In the genomic region with DNA sequence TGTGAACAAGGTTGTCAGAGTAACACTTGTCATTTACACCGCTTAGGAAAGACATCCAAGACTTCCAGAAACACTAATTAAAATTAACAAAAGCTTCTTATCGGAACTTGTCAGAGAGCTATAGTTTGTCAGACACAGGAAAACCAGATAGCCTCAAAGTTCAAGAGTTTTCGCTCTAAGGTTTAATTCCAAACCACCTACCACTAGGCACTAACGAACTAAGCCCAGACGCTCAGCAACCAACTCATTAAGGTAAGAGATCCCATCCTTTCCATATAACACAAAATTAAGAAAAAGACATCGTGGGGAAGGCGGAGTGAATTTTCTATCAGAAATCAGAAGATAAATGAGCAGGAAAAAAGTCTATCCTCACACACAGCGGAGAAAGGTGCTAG, we compare ENCODE assay signal across 8 cellular contexts. TPM values are rescaled to one million over a fixed set of nuclear protein-coding genes. Genes with fewer than 3 reads are reported as not detected.
DNase-seq lines count a peak whose midpoint lies in the region; FAIRE-seq and TF ChIP-seq lines count a peak whose summit lies in the region.

No MANE protein-coding gene starts in this region.

- H2BK15ac ChIP-seq in H9 (ENCODE audit: low read depth, low read length) (no peak overlapping the region), H1 (ENCODE audit: low read length) (no peak overlapping the region)

- H3K36me3 ChIP-seq in NT2/D1 (ENCODE audit: insufficient read depth, insufficient read length, low read length), result peaks cover 6% of the 10 kb centered on the region
- peaks cover 0 to 4% (median 3%) of the 10 kb centered on the region in 4 experiments; a peak in 3 of 8 replicates for H3K36me3 ChIP-seq in H1 (ENCODE audit: control insufficient read depth in 2 of 4, insufficient read depth in 4 of 4, low read length in 3 of 4)

- H3K27me3 ChIP-seq in H9 (ENCODE audit: insufficient read depth, low read length) (no peaks in the 10 kb centered on the region), NT2/D1 (ENCODE audit: insufficient read depth, insufficient read length) (no peaks in the 10 kb centered on the region), H1 (replicated peaks in 1 of 4; ENCODE audit: control insufficient read depth in 3 of 4, extremely low read depth in 1 of 4, insufficient read depth in 3 of 4, low read length in 3 of 4) (no peaks in the 10 kb centered on the region)

- no peak overlapping the region for H3T11ph ChIP-seq in H9 (ENCODE audit: low read length)

- H3K4ac ChIP-seq in H9 (ENCODE audit: low read depth, low read length), result no peak overlapping the region
- H3K4ac ChIP-seq in H1 (replicated peaks; ENCODE audit: insufficient read length, low read depth, low read length), result no peak overlapping the region

- H2BK120ac ChIP-seq in H9 (ENCODE audit: low read depth, low read length, poor library complexity, severe bottlenecking) (no peak overlapping the region), H1 (replicated peaks; ENCODE audit: low read depth, low read length) (no peak overlapping the region)

- H3K4me1 ChIP-seq in H9 (ENCODE audit: insufficient read depth, low read length) (no peaks in the 10 kb centered on the region; the same call in 1 of the 2 replicates), NT2/D1 (ENCODE audit: insufficient read depth, insufficient read length) (no peaks in the 10 kb centered on the region), H1 (replicated peaks in 1 of 4; ENCODE audit: control insufficient read depth in 3 of 4, insufficient read depth in 4 of 4, low read length in 3 of 4) (no peaks in the 10 kb centered on the region; a peak in 1 of 7 replicates)

- CTCF ChIA-PET in H1 (lab: Charles Lee; ENCODE audit: partially characterized antibody), result interaction anchor here (1.2 kb wide), 1 partner anchor 402 kb away, joined by 3 read pairs; no protein-coding TSS in a partner anchor

- H3K23ac ChIP-seq in H9 (ENCODE audit: insufficient read length, low read depth, low read length), result no peak overlapping the region
- H3K23ac ChIP-seq in H1 (ENCODE audit: insufficient read length), result no peak overlapping the region

- H4K20me1 ChIP-seq in H9 (ENCODE audit: control insufficient read depth, insufficient read depth, insufficient read length) (no peaks in the 10 kb centered on the region), H1 (replicated peaks in 1 of 2; ENCODE audit: control insufficient read depth in 1 of 2, insufficient read depth in 2 of 2, low read length in 2 of 2) (peaks cover 0 to 3% of the 10 kb centered on the region in 2 experiments)

- no peak overlapping the region for H2BK12ac ChIP-seq in H9 (ENCODE audit: insufficient read length, low read depth, low read length)
- no peak overlapping the region for H2BK12ac ChIP-seq in H1 (ENCODE audit: low read depth, low read length)

- no peak overlapping the region for H4K8ac ChIP-seq in H9 (replicated peaks; ENCODE audit: insufficient read length, low read depth, low read length)
- no peak overlapping the region for H4K8ac ChIP-seq in H1 (ENCODE audit: extremely low read depth, insufficient read depth, low read length)

- peak overlapping the region; percentile 67; the same call in 1 of the 2 replicates for H3K14ac ChIP-seq in H9 (ENCODE audit: insufficient read depth, low read length)
- no peak overlapping the region for H3K14ac ChIP-seq in H1 (ENCODE audit: insufficient read length)

- H3K4me2 ChIP-seq in H9 (ENCODE audit: insufficient read depth, insufficient read length, low read length) (peak overlapping the region; percentile 99), H1 (ENCODE audit: insufficient read depth in 1 of 2, low read depth in 2 of 2, low read length in 2 of 2) (peak overlapping the region; percentile 70 to 77)

- H3K27me3 Mint-ChIP-seq in H9 (ENCODE audit: low read depth) (no peaks in the 10 kb centered on the region), nephron (ENCODE audit: low read depth) (no peaks in the 10 kb centered on the region)

- H3K9ac ChIP-seq in H9 (ENCODE audit: extremely low read depth, insufficient read length, low read length) (peak overlapping the region; percentile 98), NT2/D1 (ENCODE audit: insufficient read length, low read depth) (peak overlapping the region; percentile 72), H1 (replicated peaks in 1 of 4; ENCODE audit: extremely low read depth in 1 of 4, low read depth in 3 of 4, low read length in 3 of 4) (peak overlapping the region; percentile 67 to 88 (median 86))

- TF ChIP-seq POLR2A in H1 (IDR thresholded peaks at IDR 0.05; ENCODE audit: control extremely low read depth in 1 of 2, low read depth in 2 of 2, low read length in 2 of 2), result no peak

- H4K5ac ChIP-seq in H9 (ENCODE audit: insufficient read length, low read depth, low read length) (no peak overlapping the region), H1 (ENCODE audit: insufficient read length, low read depth, low read length) (peak overlapping the region; percentile 27)

- H3K27ac Mint-ChIP-seq in H9 (peak overlapping the region; percentile 57 to 98 (median 98); a peak in 6 of 7 replicates), nephron (peak overlapping the region; percentile 95 to 99 (median 99))

- no peaks in the 10 kb centered on the region for H3K79me1 ChIP-seq in H9 (ENCODE audit: insufficient read depth, low read depth, low read length, poor library complexity, severe bottlenecking)
- H3K79me1 ChIP-seq in H1 (ENCODE audit: low read depth, low read length), result no peaks in the 10 kb centered on the region

- H2AFZ ChIP-seq in H9 (ENCODE audit: low read length) (peak overlapping the region; percentile 70), H1 (ENCODE audit: low read length) (peak overlapping the region; percentile 76; the same call in 1 of the 2 replicates)

- H2AK5ac ChIP-seq in H9 (ENCODE audit: insufficient read length, low read length) (no peak overlapping the region), H1 (ENCODE audit: low read depth, low read length) (no peak overlapping the region)

- H3K9me3 Mint-ChIP-seq in H9 (no peaks in the 10 kb centered on the region), nephron (no peaks in the 10 kb centered on the region)

- no peaks in the 10 kb centered on the region for H3K9me3 ChIP-seq in H9 (ENCODE audit: control insufficient read depth, low read depth, low read length)
- H3K9me3 ChIP-seq in NT2/D1 (ENCODE audit: insufficient read depth, low read length), result no peaks in the 10 kb centered on the region
- no peaks in the 10 kb centered on the region for H3K9me3 ChIP-seq in H1 (ENCODE audit: insufficient read depth in 2 of 2, low read depth in 1 of 2, low read length in 1 of 2)

- H3K23me2 ChIP-seq in H9 (ENCODE audit: insufficient read length, low read depth, low read length, poor library complexity, severe bottlenecking), result peaks cover 4% of the 10 kb centered on the region
- H3K23me2 ChIP-seq in H1 (ENCODE audit: low read depth, low read length), result no peaks in the 10 kb centered on the region

- peak; percentile 44 for DNase-seq in NCI-H748 (lab: John Stamatoyannopoulos, UW; ENCODE audit: unreplicated experiment)
- DNase-seq in NCI-H748 treated with DMSO at 0.1 percent for 48 hours (lab: John Stamatoyannopoulos, UW), result no peak
- no peak for DNase-seq in H9
- DNase-seq in NT2/D1 (ENCODE audit: low read depth, low spot score), result no peak
- no peak for DNase-seq in H1 (ENCODE audit: low read depth in 1 of 2, low spot score in 2 of 2)
- no peak for DNase-seq in COLO829 (ENCODE audit: low spot score)
- no peak for DNase-seq in NCI-H226

- POLR2A ChIA-PET in H1 (lab: Charles Lee; ENCODE audit: partially characterized antibody), result interaction anchor here (0.9 kb wide), 1 partner anchor 18 kb away, joined by 5 read pairs; no protein-coding TSS in a partner anchor

- TF ChIP-seq RAD21 in H1 (IDR thresholded peaks at IDR 0.05 in 1 of 2, conservative IDR thresholded peaks at IDR 0.05 in 1 of 2; ENCODE audit: low read depth in 2 of 2, low read length in 2 of 2), result no peak

- H3K18ac ChIP-seq in H9 (ENCODE audit: insufficient read length, low read depth, low read length) (no peak overlapping the region), H1 (ENCODE audit: extremely low read depth, low read length) (no peak overlapping the region)

- no peak overlapping the region for H2BK5ac ChIP-seq in H9 (ENCODE audit: insufficient read length, low read length)
- no peak overlapping the region for H2BK5ac ChIP-seq in H1 (ENCODE audit: low read depth, low read length)

- H3K4me1 Mint-ChIP-seq in H9 (peaks cover 24 to 25% of the 10 kb centered on the region in 2 experiments), nephron (peaks cover 30% of the 10 kb centered on the region)

- no peak for FAIRE-seq in H1 (lab: Jason Lieb, UNC)

- WGBS in H9 (ENCODE audit: extremely low coverage, insufficient read length, low lambda C conversion rate), result no CpG with 5 or more reads among the region's 8 CpGs
- WGBS in H1 (ENCODE audit: extremely low coverage in 1 of 2, insufficient coverage in 1 of 2, insufficient read length in 1 of 2, insufficient replicate concordance in 2 of 2, low coverage in 1 of 2, low lambda C conversion rate in 2 of 2, missing lambda C conversion rate in 1 of 2), 2 experiments, result 5% methylated on average over 8 of the region's 8 CpGs; no CpG with 5 or more reads in 1 of the 2 experiments

- H3K4me3 ChIP-seq in NT2/D1 (ENCODE audit: insufficient read length, low read depth) (peak overlapping the region; percentile 74), H1 (ENCODE audit: extremely low read depth in 1 of 4, insufficient read depth in 2 of 4, low read depth in 3 of 4, low read length in 4 of 4) (peak overlapping the region; percentile 82 to 98 (median 86))

- H2BK20ac ChIP-seq in H9 (ENCODE audit: low read depth, low read length, poor library complexity, severe bottlenecking) (no peak overlapping the region), H1 (ENCODE audit: low read length) (no peak overlapping the region)

- H3K36me3 Mint-ChIP-seq in H9 (ENCODE audit: insufficient read depth in 1 of 3, low read depth in 3 of 3), result peaks cover 0 to 15% (median 7%) of the 10 kb centered on the region in 3 experiments; a peak in 5 of 7 replicates
- peaks cover 21% of the 10 kb centered on the region for H3K36me3 Mint-ChIP-seq in nephron (ENCODE audit: low read depth)

- no peak for TF ChIP-seq EP300 in H1 (IDR thresholded peaks at IDR 0.05; ENCODE audit: borderline replicate concordance in 1 of 2, low read depth in 2 of 2, low read length in 2 of 2)

- H3K4me3 Mint-ChIP-seq in H9, result peak overlapping the region; percentile 91 to 96
- peak overlapping the region; percentile 92 to 98 (median 97) for H3K4me3 Mint-ChIP-seq in nephron

- no peak overlapping the region for H4K91ac ChIP-seq in H9 (ENCODE audit: insufficient read length, low read depth, low read length)
- no peak overlapping the region for H4K91ac ChIP-seq in H1 (replicated peaks; ENCODE audit: insufficient read length, low read length)

- TF ChIP-seq CTCF in H9 (conservative IDR thresholded peaks at IDR 0.05) (no peak), H1 (IDR thresholded peaks at IDR 0.05; ENCODE audit: control extremely low read depth in 1 of 3, insufficient read depth in 1 of 3, low read depth in 1 of 3, low read length in 3 of 3) (no peak), nephron (IDR thresholded peaks at IDR 0.05; ENCODE audit: unreplicated experiment in 3 of 3) (no peak)

- H3K27ac ChIP-seq in H9 (ENCODE audit: insufficient read length, low read depth, low read length) (no peak overlapping the region), H1 (ENCODE audit: low read depth, low read length) (peak overlapping the region; percentile 46)

- no peak overlapping the region for H3K56ac ChIP-seq in H9 (ENCODE audit: insufficient read length, low read depth, low read length)
- H3K56ac ChIP-seq in H1 (replicated peaks; ENCODE audit: insufficient read length, low read depth, low read length), result no peak overlapping the region

- H3K79me2 ChIP-seq in H9 (ENCODE audit: insufficient read depth, low read length), result peaks cover 8% of the 10 kb centered on the region; the same call in 1 of the 2 replicates
- peaks cover 0 to 77% of the 10 kb centered on the region in 2 experiments; a peak in 3 of 4 replicates for H3K79me2 ChIP-seq in H1 (ENCODE audit: control insufficient read depth in 1 of 2, insufficient read depth in 2 of 2, low read length in 2 of 2)

RNA-seq across cellular contexts. Expression of a gene that starts 0.4 kb away (rescaled TPM):
- total RNA-seq in H9 (2021), result 23.8 and 27.0 TPM in 2 replicates
- total RNA-seq in H1 (2021; fragmentation: NEBNext Ultra II Directional; extraction: Animal tissue kit (Norgen Biotek cat#: 25700)), result 27.4 and 28.6 TPM in 2 replicates
- polyA plus RNA-seq in H1 (2011; rRNA removed), result 47.7 and 52.3 TPM in 2 replicates
- 56.6 TPM for polyA plus RNA-seq in H1 (2011; cell fraction: cytosol; rRNA removed)
- 17.1 TPM for polyA plus RNA-seq in H1 (2011; cell fraction: nucleus; rRNA removed)
- 20.0 to 38.6 TPM (median 30.4 TPM) in 4 replicates for polyA plus RNA-seq in H1 (2012, experiment 1 of 2)
- 54.1 TPM for polyA plus RNA-seq in H1 (2012, experiment 2 of 2)
- 27.2 TPM for polyA plus RNA-seq in H1 (2013, experiment 1 of 2)
- polyA plus RNA-seq in H1 (2013, experiment 2 of 2), result 24.2 TPM
- 9.6 and 14.1 TPM in 2 replicates for polyA minus RNA-seq in H1 (2011; rRNA and poly(A)+ RNA removed)
- polyA minus RNA-seq in H1 (2011; cell fraction: cytosol; rRNA and poly(A)+ RNA removed), result 7.6 TPM
- 27.9 TPM for polyA minus RNA-seq in H1 (2011; cell fraction: nucleus; rRNA and poly(A)+ RNA removed)

RNA-seq across cellular contexts. Expression of a gene that starts 0.6 kb away (rescaled TPM):
- total RNA-seq in H9 (2021), result 15.2 and 15.7 TPM in 2 replicates
- total RNA-seq in H1 (2021; fragmentation: NEBNext Ultra II Directional; extraction: Animal tissue kit (Norgen Biotek cat#: 25700)), result 18.6 and 19.1 TPM in 2 replicates
- 11.7 and 14.0 TPM in 2 replicates for polyA plus RNA-seq in H1 (2011; rRNA removed)
- polyA plus RNA-seq in H1 (2011; cell fraction: cytosol; rRNA removed), result 16.8 TPM
- polyA plus RNA-seq in H1 (2011; cell fraction: nucleus; rRNA removed), result 13.1 TPM
- 7.7 to 17.7 TPM (median 14.8 TPM) in 4 replicates for polyA plus RNA-seq in H1 (2012, experiment 1 of 2)
- polyA plus RNA-seq in H1 (2012, experiment 2 of 2), result 9.4 TPM
- 15.9 TPM for polyA plus RNA-seq in H1 (2013, experiment 1 of 2)
- 16.7 TPM for polyA plus RNA-seq in H1 (2013, experiment 2 of 2)
- polyA minus RNA-seq in H1 (2011; rRNA and poly(A)+ RNA removed), result 23.0 and 28.7 TPM in 2 replicates
- polyA minus RNA-seq in H1 (2011; cell fraction: cytosol; rRNA and poly(A)+ RNA removed), result 13.6 TPM
- polyA minus RNA-seq in H1 (2011; cell fraction: nucleus; rRNA and poly(A)+ RNA removed), result 89.0 TPM
